In the genomic region with DNA sequence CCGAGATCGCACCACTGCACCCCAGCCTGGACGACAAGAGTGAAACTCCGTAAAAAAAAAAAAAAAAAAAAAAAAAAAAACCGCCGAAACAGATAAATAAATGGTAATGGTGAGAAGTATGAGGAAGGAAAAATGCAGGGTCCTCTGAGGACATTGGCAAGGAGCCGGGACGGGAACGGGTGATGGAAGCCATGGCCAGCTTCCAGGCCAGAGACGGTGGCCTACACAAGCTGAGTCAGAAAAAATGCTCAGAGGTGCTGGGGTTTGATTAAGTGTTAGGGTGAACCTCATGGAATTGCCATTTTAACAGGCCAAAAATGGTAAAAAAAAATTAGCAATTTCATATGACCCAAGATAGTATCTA, we compare ENCODE assay signal across 8 cellular contexts. TPM values are rescaled to one million over a fixed set of nuclear protein-coding genes. Genes with fewer than 3 reads are reported as not detected.
DNase-seq lines count a peak whose midpoint lies in the region; ATAC-seq and FAIRE-seq lines count a peak whose summit lies in the region.

No MANE protein-coding gene starts in this region.

- peak overlapping the region; percentile 96 for H3K27ac Mint-ChIP-seq in activated naive CD8-positive, alpha-beta T cell treated with anti-CD3 and anti-CD28 coated beads, Interleukin-2, amount 10 ng/mL, durations not matched to agents 7 days and 5 days

- H3K4me3 ChIP-seq in iPS-11a (ENCODE audit: low read depth, low read length), result peak overlapping the region; percentile 35
- peak overlapping the region; percentile 88 for H3K4me3 ChIP-seq in skeletal muscle satellite cell (ENCODE audit: low read length)

- DNase-seq in Ammon's horn (ENCODE audit: low spot score), result peak; percentile 39
- DNase-seq in HTR-8/SVneo (ENCODE audit: insufficient read length, low spot score), result peak; percentile 30
- no peak for DNase-seq in activated naive CD8-positive, alpha-beta T cell treated with anti-CD3 and anti-CD28 coated beads, Interleukin-2, amount 10 ng/mL, durations not matched to agents 7 days and 5 days
- DNase-seq in NCI-H2227 (lab: John Stamatoyannopoulos, UW; ENCODE audit: unreplicated experiment), result no peak
- no peak for DNase-seq in activated CD8-positive, alpha-beta memory T cell treated with anti-CD3 and anti-CD28 coated beads, Interleukin-2, amount 50 U/mL, for 4 hours

- H3K9ac ChIP-seq in skeletal muscle satellite cell (ENCODE audit: low read depth, low read length), result peak overlapping the region; percentile 97

- FAIRE-seq in HTR-8/SVneo (lab: Jason Lieb, UNC), result no peak

- no peaks in the 10 kb centered on the region for H3K27me3 Mint-ChIP-seq in activated naive CD8-positive, alpha-beta T cell treated with anti-CD3 and anti-CD28 coated beads, Interleukin-2, amount 10 ng/mL, durations not matched to agents 7 days and 5 days

- peak overlapping the region; percentile 96 for H3K4me2 ChIP-seq in skeletal muscle satellite cell (ENCODE audit: low read length)

- POLR2A ChIA-PET in activated naive CD8-positive, alpha-beta T cell treated with anti-CD3 and anti-CD28 coated beads, Interleukin-2, amount 10 ng/mL, durations not matched to agents 7 days and 5 days (lab: Charles Lee), result interaction anchor here (0.7 to 6.3 kb wide), 8 partner anchors 13 to 67 kb away, joined by 3 to 86 read pairs (median 14); a partner anchor contains a TSS

- ATAC-seq in activated naive CD8-positive, alpha-beta T cell treated with anti-CD3 and anti-CD28 coated beads, Interleukin-2, amount 10 ng/mL, durations not matched to agents 7 days and 5 days (ENCODE audit: low read depth), result no peak
- ATAC-seq in GM21528 (IDR thresholded peaks at IDR 0.05; ENCODE audit: low FRiP score, unreplicated experiment), result no peak

- H3K4me1 Mint-ChIP-seq in activated naive CD8-positive, alpha-beta T cell treated with anti-CD3 and anti-CD28 coated beads, Interleukin-2, amount 10 ng/mL, durations not matched to agents 7 days and 5 days, result peaks cover 30% of the 10 kb centered on the region

- H3K4me1 ChIP-seq in skeletal muscle satellite cell (ENCODE audit: control insufficient read depth, insufficient read depth, low read length), result peaks cover 39% of the 10 kb centered on the region

- H3K36me3 Mint-ChIP-seq in activated naive CD8-positive, alpha-beta T cell treated with anti-CD3 and anti-CD28 coated beads, Interleukin-2, amount 10 ng/mL, durations not matched to agents 7 days and 5 days, result peaks cover 1% of the 10 kb centered on the region

- H3K27me3 ChIP-seq in skeletal muscle satellite cell (ENCODE audit: control insufficient read depth, insufficient read depth, low read length), result no peaks in the 10 kb centered on the region

- H3K9me3 Mint-ChIP-seq in activated naive CD8-positive, alpha-beta T cell treated with anti-CD3 and anti-CD28 coated beads, Interleukin-2, amount 10 ng/mL, durations not matched to agents 7 days and 5 days, result no peaks in the 10 kb centered on the region

- no peaks in the 10 kb centered on the region for H3K9me3 ChIP-seq in skeletal muscle satellite cell (replicated peaks; ENCODE audit: low read length)

- H3K36me3 ChIP-seq in skeletal muscle satellite cell (ENCODE audit: insufficient read depth, low read length), result peaks cover under 1% of the 10 kb centered on the region

- peak overlapping the region; percentile 99 for H3K4me3 Mint-ChIP-seq in activated naive CD8-positive, alpha-beta T cell treated with anti-CD3 and anti-CD28 coated beads, Interleukin-2, amount 10 ng/mL, durations not matched to agents 7 days and 5 days

RNA-seq across cellular contexts. Expression of a gene that starts 0.9 kb away (rescaled TPM):
- total RNA-seq in activated naive CD8-positive, alpha-beta T cell treated with anti-CD3 and anti-CD28 coated beads, Interleukin-2, amount 10 ng/mL, durations not matched to agents 7 days and 5 days, result 1 to 10 TPM; 9.6 to 9.9 TPM
- 2.8 and 3.5 TPM in 2 replicates for total RNA-seq in skeletal muscle satellite cell (2012; rRNA removed)

RNA-seq across cellular contexts. Expression of a gene that starts 20.1 kb away (rescaled TPM):
- 10 to 100 TPM; 85.2 to 88.1 TPM for total RNA-seq in activated naive CD8-positive, alpha-beta T cell treated with anti-CD3 and anti-CD28 coated beads, Interleukin-2, amount 10 ng/mL, durations not matched to agents 7 days and 5 days
- 72.1 and 110 TPM in 2 replicates for total RNA-seq in skeletal muscle satellite cell (2012; rRNA removed)

RNA-seq across cellular contexts. Expression of a gene that starts 30.0 kb away (rescaled TPM):
- total RNA-seq in activated naive CD8-positive, alpha-beta T cell treated with anti-CD3 and anti-CD28 coated beads, Interleukin-2, amount 10 ng/mL, durations not matched to agents 7 days and 5 days, result 10 to 100 TPM; 63.5 to 65.3 TPM
- total RNA-seq in skeletal muscle satellite cell (2012; rRNA removed), result 49.4 and 50.5 TPM in 2 replicates

Comparison
In these comparisons a context has a peak if more than half of its experiments do, and no peak if none do; other contexts are left out.
1. DNase-seq: peak in Ammon's horn (single experiment) and HTR-8/SVneo (single experiment); none in activated naive CD8-positive, alpha-beta T cell treated with anti-CD3 and anti-CD28 coated beads, Interleukin-2, amount 10 ng/mL, durations not matched to agents 7 days and 5 days (single experiment), NCI-H2227 (single experiment) and activated CD8-positive, alpha-beta memory T cell treated with anti-CD3 and anti-CD28 coated beads, Interleukin-2, amount 50 U/mL, for 4 hours (single experiment).